Comparison of ENCODE assay signal across 8 cellular contexts in genomic region chr20:32231847-32232246, GRCh38. TPM values are rescaled to one million over a fixed set of nuclear protein-coding genes. Genes with fewer than 3 reads are reported as not detected.
A peak's percentile ranks its signal among the peaks of the same experiment; 100 is the strongest.
DNase-seq lines count a peak whose midpoint lies in the region; ATAC-seq and TF ChIP-seq lines count a peak whose summit lies in the region.

No MANE protein-coding gene starts in this region.

- peak; percentile 76 for ATAC-seq in activated T-cell treated with anti-CD3 and anti-CD28 coated beads, Interleukin-2, amount 50 U/mL, for 4 hours
- ATAC-seq in left lobe of liver, result peak; percentile 20
- ATAC-seq in upper lobe of left lung (ENCODE audit: low FRiP score in 2 of 2), result peak in 1 of 2 donors; percentile 46
- ATAC-seq in GM18520 (IDR thresholded peaks at IDR 0.05; ENCODE audit: unreplicated experiment), result no peak

- H3K79me2 ChIP-seq in trophoblast cell (ENCODE audit: control insufficient read depth, insufficient read depth, low read length, poor library complexity), result no peaks in the 10 kb centered on the region

- 59 to 64% methylated on average over 4 of the region's 4 CpGs for WGBS in upper lobe of left lung, 2 donors
- WGBS in trophoblast cell (ENCODE audit: extremely low coverage, insufficient coverage, insufficient read length), result no CpG with 5 or more reads among the region's 4 CpGs

- H3K23ac ChIP-seq in trophoblast cell (ENCODE audit: low read length), result no peak overlapping the region

- no peak overlapping the region for H3K4me3 ChIP-seq in upper lobe of left lung
- H3K4me3 ChIP-seq in trophoblast cell (ENCODE audit: low read depth, low read length), result no peak overlapping the region

- H3K79me1 ChIP-seq in trophoblast cell (ENCODE audit: low read length), result peaks cover 4% of the 10 kb centered on the region

- no peak overlapping the region for H2BK120ac ChIP-seq in trophoblast cell (ENCODE audit: insufficient read depth, low read length, poor library complexity)

- H3K4ac ChIP-seq in trophoblast cell (ENCODE audit: low read depth, low read length), result no peak overlapping the region

- no peak overlapping the region for H4K8ac ChIP-seq in trophoblast cell (ENCODE audit: low read depth, low read length)

- peak overlapping the region; percentile 45 for H3K4me3 Mint-ChIP-seq in activated T-cell treated with anti-CD3 and anti-CD28 coated beads, Interleukin-2, amount 50 U/mL, for 4 hours

- H3K36me3 ChIP-seq in upper lobe of left lung (peaks cover 7 to 86% (median 51%) of the 10 kb centered on the region in 4 donors), trophoblast cell (ENCODE audit: control insufficient read depth in 1 of 2, insufficient read depth in 2 of 2, low read length in 2 of 2) (peaks cover 45 to 50% of the 10 kb centered on the region in 2 experiments)

- H3K4me2 ChIP-seq in trophoblast cell (ENCODE audit: low read length), result no peak overlapping the region

- H3K14ac ChIP-seq in trophoblast cell (ENCODE audit: low read length), result no peak overlapping the region

- H3K27ac ChIP-seq in upper lobe of left lung (peak overlapping the region in 3 of 4 donors; percentile 29 to 69 (median 50)), trophoblast cell (ENCODE audit: low read depth, low read length) (no peak overlapping the region)

- H3K9me3 Mint-ChIP-seq in activated T-cell treated with anti-CD3 and anti-CD28 coated beads, Interleukin-2, amount 50 U/mL, for 4 hours, result no peaks in the 10 kb centered on the region

- H3K27me3 Mint-ChIP-seq in activated T-cell treated with anti-CD3 and anti-CD28 coated beads, Interleukin-2, amount 50 U/mL, for 4 hours (ENCODE audit: low read depth), result no peaks in the 10 kb centered on the region

- peaks cover 39% of the 10 kb centered on the region for H3K4me1 Mint-ChIP-seq in activated T-cell treated with anti-CD3 and anti-CD28 coated beads, Interleukin-2, amount 50 U/mL, for 4 hours (ENCODE audit: low read depth)

- H3K18ac ChIP-seq in trophoblast cell (ENCODE audit: low read length), result no peak overlapping the region

- H2BK12ac ChIP-seq in trophoblast cell (ENCODE audit: low read length), result no peak overlapping the region

- H2AFZ ChIP-seq in trophoblast cell (ENCODE audit: insufficient read depth, low read length, poor library complexity), result no peak overlapping the region

- peaks cover 20 to 31% (median 22%) of the 10 kb centered on the region in 4 donors for H3K4me1 ChIP-seq in upper lobe of left lung
- H3K4me1 ChIP-seq in trophoblast cell (ENCODE audit: control insufficient read depth in 1 of 2, insufficient read depth in 2 of 2, low read length in 2 of 2), result peaks cover 10 to 17% of the 10 kb centered on the region in 2 experiments

- DNase-seq in activated gamma-delta T cell treated with Interleukin-2 at 50 U/mL for 16 hours, result peak; percentile 20
- no peak for DNase-seq in activated gamma-delta T cell (lab: John Stamatoyannopoulos, UW)
- DNase-seq in activated T-cell treated with anti-CD3 and anti-CD28 coated beads, Interleukin-2, amount 50 U/mL, for 4 hours, result no peak
- DNase-seq in left lobe of liver (ENCODE audit: low spot score), result no peak
- DNase-seq in upper lobe of left lung, result no peak
- DNase-seq in HT-29 (ENCODE audit: low spot score), result no peak
- DNase-seq in trophoblast cell, result no peak

- no peaks in the 10 kb centered on the region for H3K9me3 ChIP-seq in upper lobe of left lung
- peaks cover 2% of the 10 kb centered on the region for H3K9me3 ChIP-seq in trophoblast cell (ENCODE audit: insufficient read depth, low read depth, low read length)

- peaks cover 70% of the 10 kb centered on the region for H3K36me3 Mint-ChIP-seq in activated T-cell treated with anti-CD3 and anti-CD28 coated beads, Interleukin-2, amount 50 U/mL, for 4 hours (ENCODE audit: insufficient read depth)

- H2BK5ac ChIP-seq in trophoblast cell (ENCODE audit: low read depth, low read length, poor library complexity), result no peak overlapping the region

- H4K12ac ChIP-seq in trophoblast cell (ENCODE audit: low read depth, low read length), result no peak overlapping the region

- H3K9ac ChIP-seq in trophoblast cell (ENCODE audit: low read length), result no peak overlapping the region

- no peak overlapping the region for H4K91ac ChIP-seq in trophoblast cell (ENCODE audit: low read depth, low read length)

- H2AK5ac ChIP-seq in trophoblast cell (ENCODE audit: low read length), result no peak overlapping the region

- no peak for TF ChIP-seq EP300 in upper lobe of left lung (IDR thresholded peaks at IDR 0.05)

- TF ChIP-seq POLR2A in upper lobe of left lung (IDR thresholded peaks at IDR 0.05), result no peak

- TF ChIP-seq CTCF in upper lobe of left lung (IDR thresholded peaks at IDR 0.05), result no peak

- H3K27me3 ChIP-seq in upper lobe of left lung, result no peaks in the 10 kb centered on the region
- no peaks in the 10 kb centered on the region for H3K27me3 ChIP-seq in trophoblast cell (ENCODE audit: insufficient read depth, low read length)

RNA-seq across cellular contexts. Expression of gene POFUT1, which starts 24.2 kb away (rescaled TPM):
- total RNA-seq in activated T-cell treated with anti-CD3 and anti-CD28 coated beads, Interleukin-2, amount 50 U/mL, for 4 hours, result 100 to 1,000 TPM in 1 of 3 donors, 10 to 100 TPM in 2; 85.6 to 113 (median 95.7) TPM
- total RNA-seq in left lobe of liver (39.2 TPM), upper lobe of left lung (10 to 100 TPM; 12.6 to 31.5 (median 26.5) TPM)
- total RNA-seq in HT-29 (2014; rRNA removed; shearing (Covaris generic)), result 44.6 and 56.1 TPM in 2 replicates
- 25.0 and 25.5 TPM in 2 replicates for polyA plus RNA-seq in trophoblast cell (2013)

RNA-seq across cellular contexts. Expression of gene PLAGL2, which starts 24.3 kb away (rescaled TPM):
- total RNA-seq in activated T-cell treated with anti-CD3 and anti-CD28 coated beads, Interleukin-2, amount 50 U/mL, for 4 hours, result 100 to 1,000 TPM; 140 to 173 (median 151) TPM
- total RNA-seq in left lobe of liver (2.8 TPM), upper lobe of left lung (10 to 100 TPM; 11.4 to 17.1 (median 14.1) TPM)
- total RNA-seq in HT-29 (2014; rRNA removed; shearing (Covaris generic)), result 6.9 and 7.9 TPM in 2 replicates
- polyA plus RNA-seq in trophoblast cell (2013), result 20.8 and 21.5 TPM in 2 replicates

RNA-seq across cellular contexts. Expression of gene KIF3B, which starts 45.6 kb away (rescaled TPM):
- total RNA-seq in activated T-cell treated with anti-CD3 and anti-CD28 coated beads, Interleukin-2, amount 50 U/mL, for 4 hours, result 10 to 100 TPM; 69.3 to 90.4 (median 78.9) TPM
- total RNA-seq in left lobe of liver, result 19.3 TPM
- 10 to 100 TPM; 14.7 to 37.5 (median 26.7) TPM for total RNA-seq in upper lobe of left lung
- total RNA-seq in HT-29 (2014; rRNA removed; shearing (Covaris generic)), result 22.7 and 24.8 TPM in 2 replicates
- 17.9 TPM in 2 replicates for polyA plus RNA-seq in trophoblast cell (2013)

Comparison
In these comparisons a context has a peak if more than half of its experiments do, and no peak if none do; other contexts are left out.
1. RNA of gene PLAGL2, which starts 24.3 kb away (total RNA-seq): 140 to 173 TPM in activated T-cell treated with anti-CD3 and anti-CD28 coated beads, Interleukin-2, amount 50 U/mL, for 4 hours; 11.4 to 17.1 TPM in upper lobe of left lung, 6.9 to 7.9 TPM in HT-29 and 2.8 TPM in left lobe of liver (single experiment); every median in the first group is over 4 times any median in the second.